In the genomic region with DNA sequence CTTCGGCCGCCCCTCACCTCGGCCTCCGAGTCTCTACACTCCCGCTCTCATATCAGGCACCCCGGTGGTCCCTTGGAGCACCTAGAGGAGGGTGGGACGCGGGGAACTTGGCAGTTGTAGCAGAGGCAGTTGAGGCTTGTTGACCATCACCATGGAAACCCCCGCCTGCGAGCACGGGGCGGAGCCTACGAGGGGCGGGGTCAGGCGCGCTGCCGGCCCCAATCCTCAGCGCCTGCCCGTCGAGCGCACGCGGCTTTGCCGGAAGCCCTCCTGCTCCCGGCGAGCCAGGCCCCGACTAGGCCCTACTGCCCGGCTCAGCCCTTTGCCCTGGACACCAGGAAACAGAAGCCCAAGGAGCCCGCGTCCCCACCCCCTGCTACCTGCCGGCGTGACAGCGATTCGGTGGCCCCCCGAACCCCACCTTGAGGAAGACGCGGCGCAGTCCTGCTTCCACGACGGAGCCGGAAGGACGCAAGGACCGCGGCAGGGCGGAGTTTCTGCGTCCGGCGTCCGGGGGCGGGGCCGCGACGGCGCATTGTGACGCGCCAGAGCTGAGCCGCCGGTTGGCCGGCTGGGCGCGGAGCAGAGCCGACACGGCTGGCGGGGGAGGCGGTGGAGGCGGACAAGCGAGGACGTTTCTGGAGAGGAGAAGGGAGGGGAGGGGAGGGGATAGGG, we compare ENCODE assay signal across 8 cellular contexts. TPM values are rescaled to one million over a fixed set of nuclear protein-coding genes. Genes with fewer than 3 reads are reported as not detected.
DNase-seq lines count a peak whose midpoint lies in the region; ATAC-seq lines count a peak whose summit lies in the region.

A gene with protein sequence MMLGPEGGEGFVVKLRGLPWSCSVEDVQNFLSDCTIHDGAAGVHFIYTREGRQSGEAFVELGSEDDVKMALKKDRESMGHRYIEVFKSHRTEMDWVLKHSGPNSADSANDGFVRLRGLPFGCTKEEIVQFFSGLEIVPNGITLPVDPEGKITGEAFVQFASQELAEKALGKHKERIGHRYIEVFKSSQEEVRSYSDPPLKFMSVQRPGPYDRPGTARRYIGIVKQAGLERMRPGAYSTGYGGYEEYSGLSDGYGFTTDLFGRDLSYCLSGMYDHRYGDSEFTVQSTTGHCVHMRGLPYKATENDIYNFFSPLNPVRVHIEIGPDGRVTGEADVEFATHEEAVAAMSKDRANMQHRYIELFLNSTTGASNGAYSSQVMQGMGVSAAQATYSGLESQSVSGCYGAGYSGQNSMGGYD (minus strand): TSS at position 477 of the 675 bp plus-strand sequence. CDS start 21,302 bp downstream, outside the sequence.

- DNase-seq in COLO829 (ENCODE audit: low spot score), result peak; percentile 85
- DNase-seq in HT-29 (ENCODE audit: low spot score), result peak; percentile 96
- peak; percentile 90 for DNase-seq in NOMO-1 treated with DMSO at 0.1 percent for 48 hours (lab: John Stamatoyannopoulos, UW; ENCODE audit: unreplicated experiment)
- DNase-seq in activated CD8-positive, alpha-beta memory T cell treated with anti-CD3 and anti-CD28 coated beads for 48 hours (ENCODE audit: low read depth in 2 of 3, low spot score in 2 of 3), result peak; percentile 85 to 94 (median 89)
- DNase-seq in effector memory CD8-positive, alpha-beta T cell, result peak; percentile 94 to 96 (median 96)
- DNase-seq in mesenchymal stem cell, result peak; percentile 97
- peak; percentile 86 for DNase-seq in stimulated activated CD8-positive, alpha-beta memory T cell treated with anti-CD3 and anti-CD28 coated beads, Interleukin-12 subunit alpha, Interleukin-12 subunit beta, amount 100 ng/mL, for 24 hours (ENCODE audit: extremely low read depth)

- H4K91ac ChIP-seq in mesenchymal stem cell (ENCODE audit: low read length), result peak within 1 kb of the TSS; percentile 97

- H3K27ac ChIP-seq in mesenchymal stem cell (ENCODE audit: low read length, poor library complexity, severe bottlenecking), result peak within 1 kb of the TSS; percentile 97

- H2BK120ac ChIP-seq in mesenchymal stem cell (ENCODE audit: low read depth, low read length), result peak within 1 kb of the TSS; percentile 86

- peaks cover 67% of the 10 kb centered on the region for H3K36me3 Mint-ChIP-seq in effector memory CD8-positive, alpha-beta T cell (ENCODE audit: insufficient read depth)

- H3K18ac ChIP-seq in mesenchymal stem cell (ENCODE audit: low read depth in 1 of 2, low read length in 2 of 2), result peak within 1 kb of the TSS; percentile 98 to 99

- peak; percentile 65 for ATAC-seq in GM21360 (IDR thresholded peaks at IDR 0.05; ENCODE audit: unreplicated experiment)
- ATAC-seq in effector memory CD8-positive, alpha-beta T cell (replicated peaks), result peak; percentile 72

- H3K9me3 Mint-ChIP-seq in effector memory CD8-positive, alpha-beta T cell, result no peaks in the 10 kb centered on the region

- peak within 1 kb of the TSS in 1 of 2 experiments; percentile 90 for H3K14ac ChIP-seq in mesenchymal stem cell (ENCODE audit: low read length in 2 of 2)

- H3K4me1 Mint-ChIP-seq in effector memory CD8-positive, alpha-beta T cell (ENCODE audit: low read depth in 2 of 2), result peaks cover 30 to 34% of the 10 kb centered on the region in 2 donors

- H2BK15ac ChIP-seq in mesenchymal stem cell (ENCODE audit: low read depth, poor library complexity, severe bottlenecking), result peak within 1 kb of the TSS; percentile 67

- H2AFZ ChIP-seq in mesenchymal stem cell (ENCODE audit: low read depth, low read length), result peak within 1 kb of the TSS; percentile 90

- H3K9ac ChIP-seq in mesenchymal stem cell (ENCODE audit: low read length), result peak within 1 kb of the TSS; percentile 97

- peak within 1 kb of the TSS; percentile 98 for H4K8ac ChIP-seq in mesenchymal stem cell (ENCODE audit: low read length)

- H3K27me3 Mint-ChIP-seq in effector memory CD8-positive, alpha-beta T cell, result no peaks in the 10 kb centered on the region

- peak within 1 kb of the TSS; percentile 96 for H3K4me2 ChIP-seq in mesenchymal stem cell (ENCODE audit: low read length, poor library complexity, severe bottlenecking)

- H3K36me3 ChIP-seq in mesenchymal stem cell (ENCODE audit: control insufficient read depth in 1 of 2, insufficient read depth in 2 of 2, low read depth in 1 of 2, low read length in 2 of 2), result peaks cover 1 to 3% of the 10 kb centered on the region in 2 experiments

- H3K27ac Mint-ChIP-seq in effector memory CD8-positive, alpha-beta T cell, result peak within 1 kb of the TSS; percentile 99 to 100

- peak within 1 kb of the TSS; percentile 86 to 97 for H3K4me3 Mint-ChIP-seq in effector memory CD8-positive, alpha-beta T cell

- WGBS in mesenchymal stem cell, result 0% methylated on average over 64 of the region's 68 CpGs

- peaks cover 6% of the 10 kb centered on the region for H3K79me1 ChIP-seq in mesenchymal stem cell (replicated peaks; ENCODE audit: low read length, poor library complexity, severe bottlenecking)

- peak within 1 kb of the TSS in 1 of 2 experiments; percentile 94 for H3K23ac ChIP-seq in mesenchymal stem cell (ENCODE audit: low read length in 2 of 2)

- H3K9me3 ChIP-seq in mesenchymal stem cell (ENCODE audit: control insufficient read depth, low read length), result no peaks in the 10 kb centered on the region

- H2BK12ac ChIP-seq in mesenchymal stem cell (ENCODE audit: low read length in 2 of 2), result peak within 1 kb of the TSS; percentile 18 to 83

- peak within 1 kb of the TSS; percentile 80 for H2BK5ac ChIP-seq in mesenchymal stem cell (ENCODE audit: low read depth, low read length, poor library complexity, severe bottlenecking)

- peak within 1 kb of the TSS; percentile 93 to 94 for H3K4ac ChIP-seq in mesenchymal stem cell (ENCODE audit: low read depth in 1 of 2, low read length in 2 of 2)

- H3K4me3 ChIP-seq in mesenchymal stem cell (ENCODE audit: insufficient read depth in 1 of 2, low read depth in 1 of 2, low read length in 2 of 2), result peak within 1 kb of the TSS; percentile 67 to 93

- H2AK5ac ChIP-seq in mesenchymal stem cell (ENCODE audit: low read length, severe bottlenecking), result peak within 1 kb of the TSS; percentile 87

- H3K27me3 ChIP-seq in mesenchymal stem cell (ENCODE audit: control insufficient read depth in 1 of 2, insufficient read depth in 1 of 2, low read length in 2 of 2), result no peaks in the 10 kb centered on the region

- peaks cover 16% of the 10 kb centered on the region for H3K4me1 ChIP-seq in mesenchymal stem cell (ENCODE audit: control insufficient read depth, insufficient read depth, low read depth, low read length)

RNA-seq across cellular contexts. Expression of the gene that starts here (rescaled TPM):
- 515 and 519 TPM in 2 replicates for total RNA-seq in HT-29 (2014; rRNA removed; shearing (Covaris generic))
- 115 TPM for polyA plus RNA-seq in mesenchymal stem cell (2013, experiment 1 of 2)
- 117 TPM for polyA plus RNA-seq in mesenchymal stem cell (2013, experiment 2 of 2)

Comparison
In these comparisons a context has a peak if more than half of its experiments do, and no peak if none do; other contexts are left out.
1. Peak in every context shown above with its lines: DNase-seq, ATAC-seq, H3K4me3 ChIP-seq and H3K27ac ChIP-seq.